ENCODE assay signal across 8 cellular contexts in genomic region chr13:44273991-44274810, GRCh38.
DNase-seq lines count a peak whose midpoint lies in the region; ATAC-seq and TF ChIP-seq lines count a peak whose summit lies in the region.

No MANE protein-coding gene starts in this region.

- peak overlapping the region; percentile 56 to 75 (median 68) for H3K4me3 Mint-ChIP-seq in T-cell
- peak overlapping the region; percentile 45 to 69 for H3K4me3 Mint-ChIP-seq in effector memory CD8-positive, alpha-beta T cell

- H3K36me3 ChIP-seq in neutrophil: no peaks in the 10 kb centered on the region

- peaks cover 9% of the 10 kb centered on the region for H3K36me3 Mint-ChIP-seq in T-cell
- H3K36me3 Mint-ChIP-seq in effector memory CD8-positive, alpha-beta T cell (ENCODE audit: insufficient read depth): peaks cover 4% of the 10 kb centered on the region

- TF ChIP-seq CTCF in AG04450 (IDR thresholded peaks at IDR 0.05; ENCODE audit: low read depth, low read length) (no peak), neutrophil (IDR thresholded peaks at IDR 0.05) (no peak)

- H3K9me3 ChIP-seq in AG04450 (ENCODE audit: control insufficient read depth, insufficient read depth, low read length): no peaks in the 10 kb centered on the region
- H3K9me3 ChIP-seq in neutrophil: no peaks in the 10 kb centered on the region

- peaks cover 0 to 15% (median 7%) of the 10 kb centered on the region in 3 donors for H3K9me3 Mint-ChIP-seq in T-cell
- peaks cover 0 to 5% of the 10 kb centered on the region in 2 donors for H3K9me3 Mint-ChIP-seq in effector memory CD8-positive, alpha-beta T cell

- H3K4me3 ChIP-seq in AG04450 (ENCODE audit: low read depth, low read length) (peak overlapping the region; percentile 35), neutrophil (ENCODE audit: low read depth in 1 of 2, low read length in 1 of 2) (peak overlapping the region in 1 of 2 experiments; percentile 15)

- H3K27me3 Mint-ChIP-seq in T-cell: peaks cover 0 to 1% of the 10 kb centered on the region in 2 donors
- peaks cover 8 to 24% of the 10 kb centered on the region in 2 donors for H3K27me3 Mint-ChIP-seq in effector memory CD8-positive, alpha-beta T cell

- DNase-seq in AG04450 (ENCODE audit: low read depth, low spot score) (peak; percentile 45), T-cell (peak in 27 of 34 experiments; percentile 4 to 62 (median 35)), putamen (ENCODE audit: low spot score) (no peak), KG1 (lab: John Stamatoyannopoulos, UW) (no peak)
- peak; percentile 33 to 55 (median 39) for DNase-seq in effector memory CD8-positive, alpha-beta T cell

- H3K27ac Mint-ChIP-seq in T-cell: peak overlapping the region; percentile 94 to 95
- peak overlapping the region; percentile 85 to 95 for H3K27ac Mint-ChIP-seq in effector memory CD8-positive, alpha-beta T cell

- ATAC-seq in GM18861 (IDR thresholded peaks at IDR 0.05; ENCODE audit: unreplicated experiment): peak; percentile 90
- ATAC-seq in HG03064 (IDR thresholded peaks at IDR 0.05; ENCODE audit: low read depth, unreplicated experiment): peak; percentile 75
- ATAC-seq in T-cell (replicated peaks in 1 of 4): peak; percentile 89 to 95 (median 92)
- peak; percentile 97 for ATAC-seq in effector memory CD8-positive, alpha-beta T cell (replicated peaks)

- peaks cover 4 to 12% of the 10 kb centered on the region in 2 experiments for H3K4me1 ChIP-seq in neutrophil (ENCODE audit: control insufficient read depth in 1 of 2, insufficient read depth in 1 of 2, low read depth in 1 of 2, low read length in 1 of 2)

- CTCF ChIA-PET in AG04450 (lab: Charles Lee): interaction anchor here (0.5 kb wide), 2 partner anchors 87 to 90 kb away, joined by 6 to 12 read pairs; no protein-coding TSS in a partner anchor
- CTCF ChIA-PET in T-cell (lab: Charles Lee): interaction anchor here (0.6 to 1.4 kb wide), 9 partner anchors 14 to 369 kb away, joined by 3 to 5 read pairs (median 3); no protein-coding TSS in a partner anchor

- no peaks in the 10 kb centered on the region for H3K27me3 ChIP-seq in AG04450 (ENCODE audit: control insufficient read depth, insufficient read depth, low read length)
- H3K27me3 ChIP-seq in neutrophil: no peaks in the 10 kb centered on the region

- POLR2A ChIA-PET in AG04450 (lab: Yijun Ruan, JAX): no interaction called here
- POLR2A ChIA-PET in T-cell (lab: Charles Lee): interaction anchor here (0.5 to 1.9 kb wide), 6 partner anchors 15 to 296 kb away, joined by 3 to 24 read pairs (median 5); no protein-coding TSS in a partner anchor

- H3K4me1 Mint-ChIP-seq in T-cell: peaks cover 49 to 53% (median 50%) of the 10 kb centered on the region in 3 donors
- peaks cover 0 to 10% of the 10 kb centered on the region in 2 donors for H3K4me1 Mint-ChIP-seq in effector memory CD8-positive, alpha-beta T cell (ENCODE audit: low read depth in 2 of 2)

- peak overlapping the region; percentile 34 for H3K27ac ChIP-seq in AG04450 (ENCODE audit: low read depth, low read length)
- H3K27ac ChIP-seq in neutrophil: peak overlapping the region; percentile 40

Comparison
In these comparisons a context has a peak if more than half of its experiments do, and no peak if none do; other contexts are left out.
1. DNase-seq: peak in AG04450 (single experiment), T-cell (27 of 34) and effector memory CD8-positive, alpha-beta T cell (3 of 3); none in putamen (single experiment) and KG1 (single experiment).
2. Peak in every context shown above with its lines, with median percentiles within 50 percentile points of each other: ATAC-seq.